In genomic region chr7:7653568-7654187, GRCh38 we compare ENCODE assay signal across 9 cellular contexts. TPM values are rescaled to one million over a fixed set of nuclear protein-coding genes. Genes with fewer than 3 reads are reported as not detected.
A peak's percentile ranks its signal among the peaks of the same experiment; 100 is the strongest.
DNase-seq lines count a peak whose midpoint lies in the region; ATAC-seq and TF ChIP-seq lines count a peak whose summit lies in the region.
"Had no signal": no experiment of that assay in that cellular context is flagged by ENCODE, and none has a peak within 500 bp of the region (broad histone marks: within the 10 kb centered on the region; RNA-seq: fewer than 3 reads in every experiment).

No MANE protein-coding gene starts in this region.

- intact Hi-C loops in mucosa of descending colon (cut with DNase I, micrococcal nuclease) = no loop called here

- no peaks in the 10 kb centered on the region for H3K9me3 ChIP-seq in mucosa of descending colon
- H3K9me3 ChIP-seq: SJSA1 had no signal

- H3K4me3 ChIP-seq in Jurkat, Clone E6-1 (ENCODE audit: low read length) = no peak overlapping the region
- H3K4me3 ChIP-seq in astrocyte of the cerebellum (ENCODE audit: low read depth, low read length) (no peak overlapping the region), mucosa of descending colon (no peak overlapping the region)
- H3K4me3 ChIP-seq: SJSA1 had no signal

- peaks cover 29% of the 10 kb centered on the region for H3K4me1 ChIP-seq in mucosa of descending colon (ENCODE audit: low read depth)
- H3K4me1 ChIP-seq: SJSA1 had no signal

- ATAC-seq in mucosa of descending colon (peak; percentile 34), HG02678 (IDR thresholded peaks at IDR 0.05; ENCODE audit: unreplicated experiment) (no peak)

- peak; percentile 52 for TF ChIP-seq CTCF in astrocyte of the cerebellum (IDR thresholded peaks at IDR 0.05; ENCODE audit: low read depth, low read length, missing control alignments)
- peak; percentile 13 for TF ChIP-seq CTCF in mucosa of descending colon (IDR thresholded peaks at IDR 0.05)

- in situ Hi-C loops in astrocyte of the cerebellum (cut with HindIII; ENCODE audit: low sequenced_read_pairs) = no loop called here

- peak; percentile 54 for DNase-seq in DMS53 (lab: John Stamatoyannopoulos, UW)
- DNase-seq in DMS53 treated with DMSO at 0.1 percent for 48 hours (lab: John Stamatoyannopoulos, UW; ENCODE audit: unreplicated experiment) = no peak
- DNase-seq in Jurkat, Clone E6-1 (ENCODE audit: low read depth, low spot score) = peak; percentile 56
- DNase-seq in astrocyte of the cerebellum (ENCODE audit: low read depth) = no peak
- DNase-seq in mucosa of descending colon = peak in 1 of 3 donors; percentile 24
- DNase-seq in glomerular visceral epithelial cell (ENCODE audit: extremely low spot score) = no peak
- DNase-seq in cerebellar nuclear complex (lab: John Stamatoyannopoulos, UW) = no peak

- H3K36me3 ChIP-seq in mucosa of descending colon (ENCODE audit: low read depth) = no peaks in the 10 kb centered on the region
- H3K36me3 ChIP-seq: SJSA1 had no signal

RNA-seq across cellular contexts. Expression of gene UMAD1, which starts 13.1 kb away (rescaled TPM):
- polyA plus RNA-seq in Jurkat, Clone E6-1 (2012; ENCODE audit: insufficient read depth, insufficient read length) = 20.1 TPM
- total RNA-seq in mucosa of descending colon = 10 to 100 TPM; 18.5 to 22.1 (median 18.6) TPM

Comparison
In these comparisons a context has a peak if more than half of its experiments do, and no peak if none do; other contexts are left out.
1. DNase-seq: peak in DMS53 (single experiment) and Jurkat, Clone E6-1 (single experiment); none in DMS53 treated with DMSO at 0.1 percent for 48 hours (single experiment), astrocyte of the cerebellum (single experiment), glomerular visceral epithelial cell (single experiment) and cerebellar nuclear complex (0 of 2).